In genomic region chr9:137163805-137164204, GRCh38 we compare ENCODE assay signal across 23 cellular contexts. TPM values are rescaled to one million over a fixed set of nuclear protein-coding genes. Genes with fewer than 3 reads are reported as not detected.
A peak's percentile ranks its signal among the peaks of the same experiment; 100 is the strongest.
DNase-seq lines count a peak whose midpoint lies in the region; ATAC-seq and TF ChIP-seq lines count a peak whose summit lies in the region.
"Had no signal": no experiment of that assay in that cellular context is flagged by ENCODE, and none has a peak within 500 bp of the region (broad histone marks: within the 10 kb centered on the region; RNA-seq: fewer than 3 reads in every experiment).

No MANE protein-coding gene starts in this region.

- H4K20me1 ChIP-seq in HCT116 (ENCODE audit: insufficient read depth) (no peaks in the 10 kb centered on the region), osteoblast (ENCODE audit: insufficient read depth, low read length) (no peaks in the 10 kb centered on the region)

- H3K9me3 ChIP-seq in Caco-2: no peaks in the 10 kb centered on the region
- no peaks in the 10 kb centered on the region for H3K9me3 ChIP-seq in HCT116 (ENCODE audit: control insufficient read depth in 1 of 2, insufficient read depth in 1 of 2, low read depth in 1 of 2, low read length in 2 of 2)
- no peaks in the 10 kb centered on the region for H3K9me3 ChIP-seq in osteoblast (ENCODE audit: low read depth, low read length)

- no peak for TF ChIP-seq CTCF in Caco-2 (IDR thresholded peaks at IDR 0.05; ENCODE audit: insufficient read depth in 1 of 2, low read depth in 1 of 2, low read length in 1 of 2, severe bottlenecking in 1 of 2, unreplicated experiment in 1 of 2)
- no peak for TF ChIP-seq CTCF in HCT116 (IDR thresholded peaks at IDR 0.05 in 2 of 3, conservative IDR thresholded peaks at IDR 0.05 in 1 of 3; ENCODE audit: borderline replicate concordance in 1 of 3, insufficient read depth in 1 of 3, low read depth in 2 of 3, low read length in 2 of 3)
- no peak for TF ChIP-seq CTCF in brain (conservative IDR thresholded peaks at IDR 0.05)
- no peak for TF ChIP-seq CTCF in osteoblast (IDR thresholded peaks at IDR 0.05; ENCODE audit: extremely low read depth, low read depth, low read length)

- TF ChIP-seq POLR2A in HCT116 (IDR thresholded peaks at IDR 0.05; ENCODE audit: borderline replicate concordance, extremely low read depth, insufficient read depth, insufficient read length): no peak

- H3K4me2 ChIP-seq in HCT116 (ENCODE audit: low read length): peak overlapping the region; percentile 98
- H3K4me2 ChIP-seq in osteoblast (ENCODE audit: insufficient read depth, low read length): no peak overlapping the region

- peaks cover 11% of the 10 kb centered on the region for H3K27me3 Mint-ChIP-seq in Caco-2 (ENCODE audit: insufficient read depth, unreplicated experiment)
- peaks cover 80% of the 10 kb centered on the region for H3K27me3 Mint-ChIP-seq in brain

- H3K4me1 Mint-ChIP-seq in Caco-2 (ENCODE audit: low read depth, unreplicated experiment) (peaks cover 6% of the 10 kb centered on the region), brain (peaks cover 5% of the 10 kb centered on the region)

- H2AFZ ChIP-seq in HCT116 (ENCODE audit: low read depth, low read length, poor library complexity, severe bottlenecking) (no peak overlapping the region), osteoblast (ENCODE audit: low read length) (no peak overlapping the region)

- no peaks in the 10 kb centered on the region for H3K36me3 Mint-ChIP-seq in Caco-2 (ENCODE audit: insufficient read depth, unreplicated experiment)
- no peaks in the 10 kb centered on the region for H3K36me3 Mint-ChIP-seq in brain
- H3K36me3 Mint-ChIP-seq: CD14-positive monocyte had no signal

- RAD21 ChIA-PET in HCT116 (lab: Charles Lee; ENCODE audit: low non-redundant PET in 1 of 2, low total read pairs in 2 of 2, uncharacterized antibody in 2 of 2, unreplicated experiment in 2 of 2): interaction anchor here in 1 of 2 experiments (0.6 kb wide), 2 partner anchors 63 to 140 kb away, joined by 3 read pairs; partner anchors contain the start of gene RNF224

- CTCF ChIA-PET in Caco-2 (lab: Charles Lee): no interaction called here
- CTCF ChIA-PET in HCT116 (lab: Charles Lee): interaction anchor here (1.0 to 1.6 kb wide), 3 partner anchors 12 to 73 kb away, joined by 6 to 15 read pairs (median 9); partner anchors contain the start of gene RNF224

- H3K9ac ChIP-seq in HCT116 (ENCODE audit: low read length): peak overlapping the region; percentile 77

- intact Hi-C loops in Caco-2 (cut with micrococcal nuclease; ENCODE audit: unreplicated experiment): loop anchor here (2.0 kb wide), 1 partner anchor 63 kb away; the partner anchor contains the start of gene RNF224
- intact Hi-C loops in HCT116 (cut with micrococcal nuclease): loop anchor here (2.0 kb wide), 2 partner anchors 45 to 59 kb away; partner anchors contain the start of gene RNF208

- TF ChIP-seq RAD21 in HCT116 (IDR thresholded peaks at IDR 0.05; ENCODE audit: low read depth): no peak

- no peak overlapping the region for H3K4me3 ChIP-seq in Caco-2 (ENCODE audit: low read depth, low read length)
- peak overlapping the region in 1 of 2 experiments; percentile 70; a peak in 3 of 4 replicates for H3K4me3 ChIP-seq in HCT116 (replicated peaks in 1 of 2; ENCODE audit: low read depth in 1 of 2, low read length in 2 of 2)
- H3K4me3 ChIP-seq in osteoblast (ENCODE audit: insufficient read depth, low read length): no peak overlapping the region

- peak overlapping the region; percentile 72 for H3K4me3 Mint-ChIP-seq in Caco-2 (ENCODE audit: unreplicated experiment)
- peak overlapping the region in 3 of 5 experiments; percentile 54 to 71 (median 69) for H3K4me3 Mint-ChIP-seq in brain

- no peaks in the 10 kb centered on the region for H3K36me3 ChIP-seq in Caco-2 (ENCODE audit: control insufficient read depth, insufficient read depth, low read length)
- H3K36me3 ChIP-seq in HCT116 (ENCODE audit: control insufficient read depth in 1 of 2, insufficient read depth in 2 of 2, low read length in 2 of 2): no peaks in the 10 kb centered on the region
- H3K36me3 ChIP-seq in osteoblast (ENCODE audit: insufficient read depth, low read length): no peaks in the 10 kb centered on the region

- BruUV-seq in Caco-2 (replicated peaks; lab: Mats Ljungman, UMichigan) (no TSS peak), HCT116 (replicated peaks; lab: Mats Ljungman, UMichigan) (no TSS peak)

- H3K27me3 ChIP-seq in Caco-2 (replicated peaks; ENCODE audit: control insufficient read depth, insufficient read depth, low read length) (peaks cover 2% of the 10 kb centered on the region), HCT116 (ENCODE audit: insufficient read depth, low read length) (no peaks in the 10 kb centered on the region), osteoblast (ENCODE audit: insufficient read depth, low read length) (peaks cover 65% of the 10 kb centered on the region)

- ATAC-seq in HCT116 (no peak), GM21576 (IDR thresholded peaks at IDR 0.05; ENCODE audit: unreplicated experiment) (no peak), HG02970 (IDR thresholded peaks at IDR 0.05; ENCODE audit: low FRiP score, unreplicated experiment) (no peak)
- ATAC-seq: Right ventricle myocardium inferior had no signal

- no peaks in the 10 kb centered on the region for H3K79me2 ChIP-seq in HCT116 (ENCODE audit: insufficient read depth, low read length)
- H3K79me2 ChIP-seq in osteoblast (ENCODE audit: insufficient read depth, low read length): no peaks in the 10 kb centered on the region

- H3K9me3 Mint-ChIP-seq in Caco-2 (ENCODE audit: unreplicated experiment) (no peaks in the 10 kb centered on the region), brain (peaks cover 0 to 6% (median 0%) of the 10 kb centered on the region in 5 experiments)

- DNase-seq in Caco-2: no peak
- DNase-seq in HCT116 (ENCODE audit: low read depth, low spot score): no peak
- DNase-seq in osteoblast (ENCODE audit: insufficient read length, low spot score, missing footprints): peak; percentile 91
- no peak for DNase-seq in activated gamma-delta T cell treated with Interleukin-2 at 50 U/mL for 16 hours
- DNase-seq in substantia nigra (lab: John Stamatoyannopoulos, UW): no peak
- DNase-seq: AML-193; DMS153; GDM1; KBM-7; NCI-H1105 treated with DMSO at 0.1 percent for 48 hours; NCI-H1694; NCI-H510A; NCI-H748 treated with DMSO at 0.1 percent for 48 hours; NK-92 treated with Interleukin-12 subunit alpha and Interleukin-12 subunit beta, amount 100 ng/mL, for 24 hours had no signal

- H3K4me1 ChIP-seq in Caco-2 (peaks cover 6% of the 10 kb centered on the region; the same call in 1 of the 2 replicates), HCT116 (ENCODE audit: control insufficient read depth in 1 of 2, insufficient read depth in 2 of 2, low read length in 2 of 2) (peaks cover 11 to 59% of the 10 kb centered on the region in 2 experiments), osteoblast (ENCODE audit: insufficient read depth, low read length) (no peaks in the 10 kb centered on the region)

- H3K9me2 ChIP-seq in HCT116 (ENCODE audit: insufficient read depth): no peaks in the 10 kb centered on the region

- POLR2A ChIA-PET in Caco-2 (lab: Charles Lee): no interaction called here
- POLR2A ChIA-PET in HCT116 (lab: Charles Lee): interaction anchor here (0.9 to 2.5 kb wide), 7 partner anchors 14 to 77 kb away, joined by 3 to 16 read pairs (median 6); partner anchors contain the start of genes ANAPC2, CYSRT1, SSNA1 and TUBB4B

- H3K27ac Mint-ChIP-seq in Caco-2 (ENCODE audit: unreplicated experiment) (no peak overlapping the region), brain (no peak overlapping the region)
- H3K27ac Mint-ChIP-seq: CD14-positive monocyte had no signal

- H3K27ac ChIP-seq in HCT116 (ENCODE audit: low read depth, low read length) (peak overlapping the region; percentile 82; the same call in 1 of the 2 replicates), osteoblast (ENCODE audit: low read depth, low read length) (no peak overlapping the region), substantia nigra (ENCODE audit: low read depth, low read length, poor library complexity, severe bottlenecking) (no peak overlapping the region)

RNA-seq across cellular contexts. Expression of gene LRRC26, which starts 6.0 kb away (rescaled TPM):
- total RNA-seq in Caco-2 (2022) (2.9 and 3.0 TPM in 2 replicates), HCT116 (2021; ENCODE audit: unreplicated experiment) (2.4 TPM), osteoblast (not detected in 2 replicates)
- 2.1 and 2.9 TPM in 2 replicates for polyA plus RNA-seq in HCT116 (2012)
- polyA plus RNA-seq in brain (ENCODE audit: insufficient read depth, low read depth, low replicate concordance): 0.80 TPM
- total RNA-seq: Daoy, OCI-LY7, Right ventricle myocardium inferior had no signal
- polyA plus RNA-seq: CD14-positive monocyte had no signal

RNA-seq across cellular contexts. Expression of gene TMEM210, which starts 8.1 kb away (rescaled TPM):
- total RNA-seq in Caco-2 (2022) (0.70 TPM in 1 of 2 replicates, not detected in the other), HCT116 (2021; ENCODE audit: unreplicated experiment) (not detected), osteoblast (not detected in 2 replicates)
- not detected in 2 replicates for polyA plus RNA-seq in HCT116 (2012)
- not detected for polyA plus RNA-seq in brain (ENCODE audit: insufficient read depth, low read depth, low replicate concordance)
- total RNA-seq: Daoy, H4, OCI-LY7, Right ventricle myocardium inferior, SK-MEL-5 had no signal
- polyA plus RNA-seq: CD14-positive monocyte had no signal

RNA-seq across cellular contexts. Expression of gene ANAPC2, which starts 24.6 kb away (rescaled TPM):
- total RNA-seq in Caco-2 (2022) (66.8 and 67.5 TPM in 2 replicates), HCT116 (2021; ENCODE audit: unreplicated experiment) (75.5 TPM), osteoblast (26.2 and 32.9 TPM in 2 replicates)
- 54.9 and 61.4 TPM in 2 replicates for polyA plus RNA-seq in HCT116 (2012)
- 36.9 TPM for polyA plus RNA-seq in brain (ENCODE audit: insufficient read depth, low read depth, low replicate concordance)

RNA-seq across cellular contexts. Expression of gene SSNA1, which starts 24.7 kb away (rescaled TPM):
- total RNA-seq in Caco-2 (2022) (62.3 and 62.7 TPM in 2 replicates), HCT116 (2021; ENCODE audit: unreplicated experiment) (84.7 TPM), osteoblast (52.5 and 59.7 TPM in 2 replicates)
- 101 and 102 TPM in 2 replicates for polyA plus RNA-seq in HCT116 (2012)
- 173 TPM for polyA plus RNA-seq in brain (ENCODE audit: insufficient read depth, low read depth, low replicate concordance)

RNA-seq across cellular contexts. Expression of gene GRIN1, which starts 24.9 kb away (rescaled TPM):
- total RNA-seq in Caco-2 (2022): 1.9 and 3.7 TPM in 2 replicates
- 23.1 TPM for total RNA-seq in HCT116 (2021; ENCODE audit: unreplicated experiment)
- 8.6 and 12.5 TPM in 2 replicates for polyA plus RNA-seq in HCT116 (2012)
- polyA plus RNA-seq in brain (ENCODE audit: insufficient read depth, low read depth, low replicate concordance): 81.8 TPM
- total RNA-seq in osteoblast: not detected in 2 replicates
- total RNA-seq: H4, Right ventricle myocardium inferior had no signal
- polyA plus RNA-seq: CD14-positive monocyte had no signal
